Comparison of ENCODE assay signal across 8 cellular contexts in genomic region chr11:134331565-134332188, GRCh38.
DNase-seq lines count a peak whose midpoint lies in the region; ATAC-seq, FAIRE-seq and TF ChIP-seq lines count a peak whose summit lies in the region.

GLB1L2 (plus strand) TSS chr11:134331988; CDS start chr11:134332062, 74 bp downstream.

- H3K27me3 ChIP-seq in muscle layer of duodenum (ENCODE audit: low read depth, low read length), result no peaks in the 10 kb centered on the region

- H3K36me3 ChIP-seq in muscle layer of duodenum (ENCODE audit: control insufficient read depth in 1 of 2, insufficient read depth in 2 of 2, low read length in 2 of 2), result no peaks in the 10 kb centered on the region

- H3K4me1 ChIP-seq in muscle layer of duodenum (ENCODE audit: control insufficient read depth in 1 of 2, insufficient read depth in 2 of 2, low read length in 2 of 2), result peaks cover 0 to 17% of the 10 kb centered on the region in 2 donors

- H3K4me3 ChIP-seq in epithelial cell of esophagus (ENCODE audit: low read length) (peak within 1 kb of the TSS; percentile 61), muscle layer of duodenum (ENCODE audit: low read depth in 1 of 2, low read length in 2 of 2) (peak within 1 kb of the TSS; percentile 59 to 63)

- ATAC-seq in GM18502 (IDR thresholded peaks at IDR 0.05; ENCODE audit: poor library complexity, unreplicated experiment), result peak; percentile 96
- peak; percentile 86 for ATAC-seq in HG02981 (IDR thresholded peaks at IDR 0.05; ENCODE audit: unreplicated experiment)

- H3K9me3 ChIP-seq in muscle layer of duodenum (ENCODE audit: control insufficient read depth in 1 of 2, low read length in 2 of 2), result no peaks in the 10 kb centered on the region

- no peak within 1 kb of the TSS for H3K27ac ChIP-seq in muscle layer of duodenum (ENCODE audit: low read length)

- no peak for FAIRE-seq in urothelium cell line (lab: Jason Lieb, UNC)

- peak; percentile 41 for DNase-seq in NCI-H510A treated with DMSO at 0.1 percent for 48 hours (lab: John Stamatoyannopoulos, UW)
- DNase-seq in activated T-cell treated with anti-CD3 and anti-CD28 coated beads for 1 hour (ENCODE audit: low read depth), result peak; percentile 74
- DNase-seq in epithelial cell of esophagus (ENCODE audit: low read depth), result peak; percentile 73
- DNase-seq in stimulated activated CD8-positive, alpha-beta memory T cell treated with anti-CD3 and anti-CD28 coated beads, Interleukin-4, amount 100 ng/mL, for 4 hours (ENCODE audit: low read depth in 2 of 2, low spot score in 1 of 2), result peak; percentile 46 to 66
- no peak for DNase-seq in urothelium cell line (ENCODE audit: low spot score)

- no peak for TF ChIP-seq CTCF in epithelial cell of esophagus (IDR thresholded peaks at IDR 0.05; ENCODE audit: insufficient read depth, low read depth, low read length, missing control alignments)
